ENCODE assay signal across 9 cellular contexts in genomic region chr16:68022278-68022727, GRCh38. TPM values are rescaled to one million over a fixed set of nuclear protein-coding genes. Genes with fewer than 3 reads are reported as not detected.
DNase-seq lines count a peak whose midpoint lies in the region; ATAC-seq, FAIRE-seq and TF ChIP-seq lines count a peak whose summit lies in the region.
"Had no signal": no experiment of that assay in that cellular context is flagged by ENCODE, and none has a peak within 500 bp of the region (broad histone marks: within the 10 kb centered on the region; RNA-seq: fewer than 3 reads in every experiment).

No MANE protein-coding gene starts in this region.

- no peaks in the 10 kb centered on the region for H3K9me1 ChIP-seq in endothelial cell of umbilical vein (replicated peaks; ENCODE audit: control insufficient read depth, extremely low read depth, insufficient read depth, low read length)

- H3K4me2 ChIP-seq in GM23338, result peak overlapping the region; percentile 99
- peak overlapping the region; percentile 92 for H3K4me2 ChIP-seq in OCI-LY3 (ENCODE audit: low read length)
- H3K4me2 ChIP-seq in endothelial cell of umbilical vein (ENCODE audit: insufficient read depth, low read length), result peak overlapping the region; percentile 69

- H3K36me3 Mint-ChIP-seq in GM23338 (ENCODE audit: low read depth), result peaks cover 18% of the 10 kb centered on the region; the same call in 2 of the 3 replicates

- dilution Hi-C loops in endothelial cell of umbilical vein (cut with MboI; ENCODE audit: extremely low pct_ligation_motif_present, low sequenced_read_pairs), result no loop called here

- H3K9ac ChIP-seq in OCI-LY3 (ENCODE audit: low read length) (peak overlapping the region; percentile 89), endothelial cell of umbilical vein (replicated peaks; ENCODE audit: extremely low read depth, insufficient read depth, low read length) (peak overlapping the region; percentile 90)

- no peaks in the 10 kb centered on the region for H3K9me3 ChIP-seq in OCI-LY3 (ENCODE audit: insufficient read depth, low read length)
- no peaks in the 10 kb centered on the region for H3K9me3 ChIP-seq in endothelial cell of umbilical vein (replicated peaks; ENCODE audit: control insufficient read depth, insufficient read depth, low read length)
- H3K9me3 ChIP-seq in neuron (ENCODE audit: low read length), result no peaks in the 10 kb centered on the region

- no peaks in the 10 kb centered on the region; the same call in 2 of the 3 replicates for H3K9me3 Mint-ChIP-seq in GM23338

- H3K36me3 ChIP-seq in GM23338 (ENCODE audit: insufficient read depth), result no peaks in the 10 kb centered on the region
- H3K36me3 ChIP-seq in OCI-LY3 (replicated peaks; ENCODE audit: low read depth, low read length), result peaks cover 23% of the 10 kb centered on the region
- peaks cover 0 to 2% of the 10 kb centered on the region in 2 experiments for H3K36me3 ChIP-seq in endothelial cell of umbilical vein (ENCODE audit: control insufficient read depth in 2 of 2, extremely low read depth in 1 of 2, insufficient read depth in 2 of 2, low read length in 2 of 2)
- H3K36me3 ChIP-seq in neuron (ENCODE audit: insufficient read depth, low read length), result peaks cover 18% of the 10 kb centered on the region

- peak overlapping the region; percentile 99 for H3K27ac Mint-ChIP-seq in GM23338

- peaks cover 15% of the 10 kb centered on the region; the same call in 1 of the 2 replicates for H3K4me1 ChIP-seq in GM23338 (ENCODE audit: insufficient read depth)
- peaks cover 16% of the 10 kb centered on the region for H3K4me1 ChIP-seq in OCI-LY3 (ENCODE audit: low read length)
- peaks cover 14% of the 10 kb centered on the region for H3K4me1 ChIP-seq in endothelial cell of umbilical vein (ENCODE audit: control insufficient read depth, extremely low read depth, insufficient read depth, low read length)
- peaks cover 21% of the 10 kb centered on the region for H3K4me1 ChIP-seq in neuron (ENCODE audit: insufficient read depth, low read length)

- BruUV-seq in endothelial cell of umbilical vein (replicated peaks; lab: Mats Ljungman, UMichigan), result no TSS peak

- intact Hi-C loops in endothelial cell of umbilical vein (cut with micrococcal nuclease), result loop anchor here (2.0 kb wide), 1 partner anchor 62 kb away; the partner anchor contains the start of gene NFATC3

- no peak for DNase-seq in GM23338 (ENCODE audit: low spot score)
- DNase-seq in endothelial cell of umbilical vein (ENCODE audit: low read depth, low spot score), result no peak
- no peak for DNase-seq in NOMO-1 treated with dmso at 0.1 percent for 144 hours (lab: John Stamatoyannopoulos, UW; ENCODE audit: unreplicated experiment)
- no peak for DNase-seq in NCI-H2171 (lab: John Stamatoyannopoulos, UW)
- DNase-seq in NCI-H2081 (lab: John Stamatoyannopoulos, UW), result no peak
- no peak for DNase-seq in NCI-H2227 (lab: John Stamatoyannopoulos, UW; ENCODE audit: unreplicated experiment)

- peak; percentile 32 for ATAC-seq in GM23338

- H3F3A ChIP-seq in GM23338 (replicated peaks; ENCODE audit: low read depth), result peaks cover 6% of the 10 kb centered on the region; the same call in 1 of the 2 replicates

- TF ChIP-seq CTCF in GM23338 (conservative IDR thresholded peaks at IDR 0.05; ENCODE audit: low read depth in 2 of 2) (no peak), OCI-LY3 (IDR thresholded peaks at IDR 0.05; ENCODE audit: low read depth, low read length) (no peak), endothelial cell of umbilical vein (IDR thresholded peaks at IDR 0.05; ENCODE audit: extremely low read depth in 1 of 2, insufficient read depth in 1 of 2, low read depth in 1 of 2, low read length in 2 of 2) (no peak)

- TF ChIP-seq POLR2A in endothelial cell of umbilical vein (IDR thresholded peaks at IDR 0.05; ENCODE audit: low read depth, low read length), result no peak

- peak overlapping the region; percentile 97 for H2AFZ ChIP-seq in GM23338
- no peak overlapping the region for H2AFZ ChIP-seq in OCI-LY3 (ENCODE audit: low read depth, low read length)
- peak overlapping the region; percentile 75 for H2AFZ ChIP-seq in endothelial cell of umbilical vein (ENCODE audit: low read depth, low read length)
- H2AFZ ChIP-seq in neuron (ENCODE audit: low read depth, low read length), result peak overlapping the region; percentile 57

- peak overlapping the region; percentile 100 for H3K4me3 Mint-ChIP-seq in GM23338

- POLR2A ChIA-PET in endothelial cell of umbilical vein (lab: Charles Lee), result no interaction called here

- H3K79me2 ChIP-seq in GM23338 (replicated peaks; ENCODE audit: insufficient read depth) (peaks cover 33% of the 10 kb centered on the region), OCI-LY3 (ENCODE audit: low read length) (peaks cover 43% of the 10 kb centered on the region), endothelial cell of umbilical vein (ENCODE audit: control insufficient read depth, insufficient read depth, low read length) (peaks cover 28% of the 10 kb centered on the region)

- CTCF ChIA-PET in endothelial cell of umbilical vein (lab: Charles Lee), result interaction anchor here (0.5 to 2.3 kb wide), 8 partner anchors 14 to 254 kb away, joined by 3 to 13 read pairs (median 4); no protein-coding TSS in a partner anchor

- H4K20me1 ChIP-seq in GM23338 (replicated peaks; ENCODE audit: insufficient read depth) (no peaks in the 10 kb centered on the region; the same call in 1 of the 2 replicates), OCI-LY3 (ENCODE audit: insufficient read depth, low read length) (no peaks in the 10 kb centered on the region), endothelial cell of umbilical vein (replicated peaks; ENCODE audit: control insufficient read depth, extremely low read depth, insufficient read depth, low read length) (no peaks in the 10 kb centered on the region)

- peaks cover 3% of the 10 kb centered on the region for H3K27me3 Mint-ChIP-seq in GM23338 (ENCODE audit: insufficient read depth, low read depth, poor library complexity)

- peak overlapping the region; percentile 97 for H3K27ac ChIP-seq in GM23338 (ENCODE audit: low read depth)
- peak overlapping the region; percentile 56 for H3K27ac ChIP-seq in OCI-LY3 (ENCODE audit: low read length)
- peak overlapping the region; percentile 56 for H3K27ac ChIP-seq in endothelial cell of umbilical vein (ENCODE audit: insufficient read depth, low read depth, low read length)

- H3K9me2 ChIP-seq in GM23338 (ENCODE audit: insufficient read depth), result no peaks in the 10 kb centered on the region

- H3K4me3 ChIP-seq in GM23338 (peak overlapping the region; percentile 99), OCI-LY3 (ENCODE audit: low read length) (peak overlapping the region; percentile 91), endothelial cell of umbilical vein (replicated peaks in 1 of 3; ENCODE audit: insufficient read depth in 1 of 3, low read depth in 1 of 3, low read length in 3 of 3) (peak overlapping the region; percentile 84 to 94 (median 92)), neuron (ENCODE audit: low read length) (peak overlapping the region; percentile 59)

- H3K4me1 Mint-ChIP-seq in GM23338, result peaks cover 11% of the 10 kb centered on the region; the same call in 2 of the 3 replicates

- no peak for FAIRE-seq in endothelial cell of umbilical vein (lab: Jason Lieb, UNC)

- H3K27me3 ChIP-seq in GM23338 (ENCODE audit: insufficient read depth) (no peaks in the 10 kb centered on the region), OCI-LY3 (ENCODE audit: low read depth, low read length) (no peaks in the 10 kb centered on the region), endothelial cell of umbilical vein (ENCODE audit: control insufficient read depth in 2 of 2, insufficient read depth in 2 of 2, low read length in 2 of 2) (no peaks in the 10 kb centered on the region), neuron (ENCODE audit: insufficient read depth, low read length) (no peaks in the 10 kb centered on the region)

RNA-seq across cellular contexts. Expression of gene DDX28, which starts 0.7 kb away (rescaled TPM):
- total RNA-seq in GM23338 (2014; rRNA removed; shearing (Covaris generic)), result 18.0 and 23.8 TPM in 2 replicates
- polyA plus RNA-seq in GM23338 (2016; fragmentation: Nextera tagmentation; extraction: Ambion mirVana), result 11.9 and 12.2 TPM in 2 replicates
- 7.9 and 8.4 TPM in 2 replicates for total RNA-seq in endothelial cell of umbilical vein
- polyA plus RNA-seq in endothelial cell of umbilical vein, result 12.5 and 14.9 TPM in 2 replicates
- polyA plus RNA-seq in endothelial cell of umbilical vein (2011; cell fraction: cytosol; rRNA removed), result 12.8 and 13.6 TPM in 2 replicates
- polyA plus RNA-seq in endothelial cell of umbilical vein (2011; cell fraction: nucleus; rRNA removed), result 8.8 and 9.5 TPM in 2 replicates
- 8.5 and 9.5 TPM in 2 replicates for polyA plus RNA-seq in endothelial cell of umbilical vein (2012)
- polyA minus RNA-seq in endothelial cell of umbilical vein, result 9.8 and 12.6 TPM in 2 replicates
- polyA minus RNA-seq in endothelial cell of umbilical vein (2011; cell fraction: cytosol; rRNA and poly(A)+ RNA removed), result 15.1 TPM
- 9.4 and 10.4 TPM in 2 replicates for polyA minus RNA-seq in endothelial cell of umbilical vein (2011; cell fraction: nucleus; rRNA and poly(A)+ RNA removed)

RNA-seq across cellular contexts. Expression of gene DUS2, which starts 0.8 kb away (rescaled TPM):
- total RNA-seq in GM23338 (2014; rRNA removed; shearing (Covaris generic)), result 22.4 and 26.4 TPM in 2 replicates
- 12.8 and 13.3 TPM in 2 replicates for polyA plus RNA-seq in GM23338 (2016; fragmentation: Nextera tagmentation; extraction: Ambion mirVana)
- 20.3 and 21.7 TPM in 2 replicates for total RNA-seq in endothelial cell of umbilical vein
- polyA plus RNA-seq in endothelial cell of umbilical vein, result 14.7 and 16.4 TPM in 2 replicates
- polyA plus RNA-seq in endothelial cell of umbilical vein (2011; cell fraction: cytosol; rRNA removed), result 15.3 TPM in 2 replicates
- polyA plus RNA-seq in endothelial cell of umbilical vein (2011; cell fraction: nucleus; rRNA removed), result 40.2 and 48.7 TPM in 2 replicates
- polyA plus RNA-seq in endothelial cell of umbilical vein (2012), result 13.7 and 20.2 TPM in 2 replicates
- polyA minus RNA-seq in endothelial cell of umbilical vein, result 24.1 and 25.5 TPM in 2 replicates
- 16.9 TPM for polyA minus RNA-seq in endothelial cell of umbilical vein (2011; cell fraction: cytosol; rRNA and poly(A)+ RNA removed)
- 17.0 and 22.2 TPM in 2 replicates for polyA minus RNA-seq in endothelial cell of umbilical vein (2011; cell fraction: nucleus; rRNA and poly(A)+ RNA removed)

RNA-seq across cellular contexts. Expression of gene DPEP2NB, which starts 6.6 kb away (rescaled TPM):
- total RNA-seq in GM23338 (2014; rRNA removed; shearing (Covaris generic)), result not detected in 2 replicates
- polyA plus RNA-seq in GM23338 (2016; fragmentation: Nextera tagmentation; extraction: Ambion mirVana) (0.19 TPM in 1 of 2 replicates, not detected in the other), endothelial cell of umbilical vein (not detected in 2 replicates)
- not detected in 2 replicates for total RNA-seq in endothelial cell of umbilical vein
- not detected in 2 replicates for polyA plus RNA-seq in endothelial cell of umbilical vein (2011; cell fraction: cytosol; rRNA removed)
- not detected in 2 replicates for polyA plus RNA-seq in endothelial cell of umbilical vein (2011; cell fraction: nucleus; rRNA removed)
- not detected in 2 replicates for polyA plus RNA-seq in endothelial cell of umbilical vein (2012)
- polyA minus RNA-seq in endothelial cell of umbilical vein, result not detected in 2 replicates
- not detected for polyA minus RNA-seq in endothelial cell of umbilical vein (2011; cell fraction: cytosol; rRNA and poly(A)+ RNA removed)
- polyA minus RNA-seq in endothelial cell of umbilical vein (2011; cell fraction: nucleus; rRNA and poly(A)+ RNA removed), result not detected in 2 replicates
- total RNA-seq: subcutaneous adipose tissue had no signal

RNA-seq across cellular contexts. Expression of gene DPEP2, which starts 23.0 kb away (rescaled TPM):
- not detected in 2 replicates for total RNA-seq in GM23338 (2014; rRNA removed; shearing (Covaris generic))
- 0.09 TPM in 1 of 2 replicates, not detected in the other for polyA plus RNA-seq in GM23338 (2016; fragmentation: Nextera tagmentation; extraction: Ambion mirVana)
- 0.18 and 0.27 TPM in 2 replicates for total RNA-seq in endothelial cell of umbilical vein
- 1.7 and 1.8 TPM in 2 replicates for polyA plus RNA-seq in endothelial cell of umbilical vein
- 0.74 and 0.75 TPM in 2 replicates for polyA plus RNA-seq in endothelial cell of umbilical vein (2011; cell fraction: cytosol; rRNA removed)
- polyA plus RNA-seq in endothelial cell of umbilical vein (2011; cell fraction: nucleus; rRNA removed), result 1.2 and 2.3 TPM in 2 replicates
- polyA plus RNA-seq in endothelial cell of umbilical vein (2012), result 0.52 and 2.3 TPM in 2 replicates
- polyA minus RNA-seq in endothelial cell of umbilical vein, result 0.49 and 0.78 TPM in 2 replicates
- polyA minus RNA-seq in endothelial cell of umbilical vein (2011; cell fraction: cytosol; rRNA and poly(A)+ RNA removed), result not detected
- 0.67 and 1.1 TPM in 2 replicates for polyA minus RNA-seq in endothelial cell of umbilical vein (2011; cell fraction: nucleus; rRNA and poly(A)+ RNA removed)

RNA-seq across cellular contexts. Expression of gene DPEP3, which starts 42.0 kb away (rescaled TPM):
- 7.9 and 18.4 TPM in 2 replicates for total RNA-seq in GM23338 (2014; rRNA removed; shearing (Covaris generic))
- polyA plus RNA-seq in GM23338 (2016; fragmentation: Nextera tagmentation; extraction: Ambion mirVana) (8.8 and 11.1 TPM in 2 replicates), endothelial cell of umbilical vein (0.03 and 0.06 TPM in 2 replicates)
- not detected in 2 replicates for total RNA-seq in endothelial cell of umbilical vein
- polyA plus RNA-seq in endothelial cell of umbilical vein (2011; cell fraction: cytosol; rRNA removed), result not detected in 2 replicates
- 0.10 TPM in 1 of 2 replicates, not detected in the other for polyA plus RNA-seq in endothelial cell of umbilical vein (2011; cell fraction: nucleus; rRNA removed)
- polyA plus RNA-seq in endothelial cell of umbilical vein (2012), result not detected in 2 replicates
- polyA minus RNA-seq in endothelial cell of umbilical vein, result 0.40 TPM in 1 of 2 replicates, not detected in the other
- not detected for polyA minus RNA-seq in endothelial cell of umbilical vein (2011; cell fraction: cytosol; rRNA and poly(A)+ RNA removed)
- polyA minus RNA-seq in endothelial cell of umbilical vein (2011; cell fraction: nucleus; rRNA and poly(A)+ RNA removed), result not detected in 2 replicates
